In the genomic region with DNA sequence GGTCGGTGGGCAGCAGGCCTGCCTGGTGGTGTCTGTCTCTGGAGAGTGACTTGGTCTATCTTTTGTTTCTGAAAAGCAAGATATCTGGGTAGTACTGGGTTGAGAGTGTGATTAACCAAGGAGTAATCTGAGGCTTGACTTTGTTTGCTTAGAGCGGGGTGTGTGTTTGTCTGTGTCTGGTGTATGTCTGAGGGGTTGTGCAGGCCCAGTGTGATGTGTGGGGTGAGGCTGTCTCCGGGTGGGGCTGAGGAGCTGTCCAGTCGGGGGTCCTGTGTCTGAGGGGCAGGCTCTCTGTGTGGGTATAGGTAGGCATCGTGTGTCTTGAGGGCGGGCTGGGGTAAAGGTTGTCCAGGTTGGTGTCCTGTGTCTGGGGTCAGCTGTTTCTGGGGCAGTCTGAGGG, we compare ENCODE assay signal across 23 cellular contexts. TPM values are rescaled to one million over a fixed set of nuclear protein-coding genes. Genes with fewer than 3 reads are reported as not detected.
DNase-seq lines count a peak whose midpoint lies in the region; ATAC-seq and TF ChIP-seq lines count a peak whose summit lies in the region.
"Had no signal": no experiment of that assay in that cellular context is flagged by ENCODE, and none has a peak within 500 bp of the region (broad histone marks: within the 10 kb centered on the region; RNA-seq: fewer than 3 reads in every experiment).

No MANE protein-coding gene starts in this region.

- H3K27me3 Mint-ChIP-seq in activated naive CD4-positive, alpha-beta T cell treated with anti-CD3 and anti-CD28 coated beads, Interleukin-2, amount 50 U/mL, for 24 hours = no peaks in the 10 kb centered on the region
- H3K27me3 Mint-ChIP-seq in activated T-helper 17 cell treated with anti-CD3 and anti-CD28 coated beads, Interleukin-2, amount 50 U/mL, for 72 hours = no peaks in the 10 kb centered on the region
- peaks cover 6% of the 10 kb centered on the region for H3K27me3 Mint-ChIP-seq in neural progenitor cell (ENCODE audit: insufficient read depth, low read depth)
- H3K27me3 Mint-ChIP-seq: CD4-positive, CD25-positive, alpha-beta regulatory T cell; IgD-negative memory B cell; stimulated activated memory B cell treated with anti-CD40 and anti-IgM and Interleukin-4, amounts not matched to agents 10 μg/mL and 1 μg/mL and 100 μg/mL, for 72 hours had no signal

- no peaks in the 10 kb centered on the region for H3K79me2 ChIP-seq in neural progenitor cell (ENCODE audit: low read depth)

- no peaks in the 10 kb centered on the region for H3K4me1 ChIP-seq in neural progenitor cell
- H3K4me1 ChIP-seq in gastrocnemius medialis = no peaks in the 10 kb centered on the region
- H3K4me1 ChIP-seq: parathyroid adenoma, sigmoid colon, tibial nerve had no signal

- no peak for TF ChIP-seq POLR2A in gastrocnemius medialis (IDR thresholded peaks at IDR 0.05)

- H3K27ac Mint-ChIP-seq in activated naive CD4-positive, alpha-beta T cell treated with anti-CD3 and anti-CD28 coated beads, Interleukin-2, amount 50 U/mL, for 24 hours = peak overlapping the region; percentile 66
- peak overlapping the region; percentile 58 for H3K27ac Mint-ChIP-seq in activated T-helper 17 cell treated with anti-CD3 and anti-CD28 coated beads, Interleukin-2, amount 50 U/mL, for 72 hours
- H3K27ac Mint-ChIP-seq in neural progenitor cell = no peak overlapping the region
- H3K27ac Mint-ChIP-seq: IgD-negative memory B cell; stimulated activated memory B cell treated with anti-CD40 and anti-IgM and Interleukin-4, amounts not matched to agents 10 μg/mL and 1 μg/mL and 100 μg/mL, for 72 hours had no signal

- H3K4me2 ChIP-seq in neural progenitor cell = no peak overlapping the region

- no peaks in the 10 kb centered on the region for H3K9me3 Mint-ChIP-seq in activated naive CD4-positive, alpha-beta T cell treated with anti-CD3 and anti-CD28 coated beads, Interleukin-2, amount 50 U/mL, for 24 hours
- no peaks in the 10 kb centered on the region for H3K9me3 Mint-ChIP-seq in activated T-helper 17 cell treated with anti-CD3 and anti-CD28 coated beads, Interleukin-2, amount 50 U/mL, for 72 hours
- H3K9me3 Mint-ChIP-seq in neural progenitor cell = no peaks in the 10 kb centered on the region
- H3K9me3 Mint-ChIP-seq: IgD-negative memory B cell; stimulated activated memory B cell treated with anti-CD40 and anti-IgM and Interleukin-4, amounts not matched to agents 10 μg/mL and 1 μg/mL and 100 μg/mL, for 72 hours had no signal

- intact Hi-C loops in gastrocnemius medialis (cut with DNase I; ENCODE audit: low total_unique reads) = no loop called here

- ATAC-seq in activated T-helper 17 cell treated with anti-CD3 and anti-CD28 coated beads, Interleukin-2, amount 50 U/mL, for 72 hours (replicated peaks) = no peak
- ATAC-seq in gastrocnemius medialis = no peak
- ATAC-seq: stimulated activated memory B cell treated with anti-CD40 and anti-IgM and Interleukin-4, amounts not matched to agents 10 μg/mL and 1 μg/mL and 100 μg/mL, for 72 hours had no signal

- H3K4me1 Mint-ChIP-seq in activated naive CD4-positive, alpha-beta T cell treated with anti-CD3 and anti-CD28 coated beads, Interleukin-2, amount 50 U/mL, for 24 hours = peaks cover 15% of the 10 kb centered on the region
- H3K4me1 Mint-ChIP-seq in activated T-helper 17 cell treated with anti-CD3 and anti-CD28 coated beads, Interleukin-2, amount 50 U/mL, for 72 hours = peaks cover 11% of the 10 kb centered on the region
- no peaks in the 10 kb centered on the region for H3K4me1 Mint-ChIP-seq in neural progenitor cell

- in situ Hi-C loops in gastrocnemius medialis (cut with MboI; ENCODE audit: low sequenced_read_pairs in 4 of 4) = no loop called here

- H3K9ac ChIP-seq in neural progenitor cell = no peak overlapping the region
- H3K9ac ChIP-seq: parathyroid adenoma had no signal

- H3K4me3 ChIP-seq in neural progenitor cell = no peak overlapping the region
- no peak overlapping the region for H3K4me3 ChIP-seq in gastrocnemius medialis
- H3K4me3 ChIP-seq: MG63, sigmoid colon, tibial nerve had no signal

- H3K27me3 ChIP-seq in neural progenitor cell (no peaks in the 10 kb centered on the region), gastrocnemius medialis (no peaks in the 10 kb centered on the region)
- H3K27me3 ChIP-seq: MG63, sigmoid colon, tibial nerve had no signal

- H3F3A ChIP-seq in neural progenitor cell (ENCODE audit: low read depth) = no peaks in the 10 kb centered on the region

- H3K36me3 Mint-ChIP-seq in activated naive CD4-positive, alpha-beta T cell treated with anti-CD3 and anti-CD28 coated beads, Interleukin-2, amount 50 U/mL, for 24 hours = peaks cover 22% of the 10 kb centered on the region
- H3K36me3 Mint-ChIP-seq in activated T-helper 17 cell treated with anti-CD3 and anti-CD28 coated beads, Interleukin-2, amount 50 U/mL, for 72 hours (ENCODE audit: low read depth) = peaks cover 92% of the 10 kb centered on the region
- H3K36me3 Mint-ChIP-seq in neural progenitor cell = peaks cover 44% of the 10 kb centered on the region

- H2AFZ ChIP-seq in neural progenitor cell (replicated peaks) = no peak overlapping the region
- H2AFZ ChIP-seq: parathyroid adenoma had no signal

- no peaks in the 10 kb centered on the region for H4K20me1 ChIP-seq in neural progenitor cell (ENCODE audit: low read depth)

- H3K4me3 Mint-ChIP-seq in activated naive CD4-positive, alpha-beta T cell treated with anti-CD3 and anti-CD28 coated beads, Interleukin-2, amount 50 U/mL, for 24 hours = no peak overlapping the region
- H3K4me3 Mint-ChIP-seq in activated T-helper 17 cell treated with anti-CD3 and anti-CD28 coated beads, Interleukin-2, amount 50 U/mL, for 72 hours = no peak overlapping the region
- peak overlapping the region; percentile 17 for H3K4me3 Mint-ChIP-seq in neural progenitor cell
- H3K4me3 Mint-ChIP-seq: CD4-positive, CD25-positive, alpha-beta regulatory T cell; IgD-negative memory B cell; stimulated activated memory B cell treated with anti-CD40 and anti-IgM and Interleukin-4, amounts not matched to agents 10 μg/mL and 1 μg/mL and 100 μg/mL, for 72 hours had no signal

- H3K9me3 ChIP-seq in neural progenitor cell (ENCODE audit: low read depth) (no peaks in the 10 kb centered on the region), gastrocnemius medialis (no peaks in the 10 kb centered on the region)
- H3K9me3 ChIP-seq: MG63, sigmoid colon, tibial nerve had no signal

- DNase-seq in activated naive CD4-positive, alpha-beta T cell treated with Interleukin-2 at 50 U/mL for 16 hours = no peak
- DNase-seq in neural progenitor cell (ENCODE audit: low spot score) (no peak), T-helper 9 cell (no peak), gastrocnemius medialis (no peak)
- DNase-seq: activated CD4-positive, alpha-beta T cell treated with anti-CD3 and anti-CD28 coated beads, Interleukin-2, amount 50 U/mL, for 48 hours; aorta; CD4-positive, CD25-positive, alpha-beta regulatory T cell; central memory CD4-positive, alpha-beta T cell; GF-D8; HCEC 1CT; mammary epithelial cell; MG63; NCI-H1436; NCI-H526; Right ventricle myocardium superior; sigmoid colon had no signal

- TF ChIP-seq CTCF in neural progenitor cell (IDR thresholded peaks at IDR 0.05) (no peak), gastrocnemius medialis (IDR thresholded peaks at IDR 0.05 in 4 of 5, conservative IDR thresholded peaks at IDR 0.05 in 1 of 5) (no peak)

- H3K27ac ChIP-seq in neural progenitor cell (no peak overlapping the region), gastrocnemius medialis (no peak overlapping the region)
- H3K27ac ChIP-seq: parathyroid adenoma, sigmoid colon, tibial nerve had no signal

- no peaks in the 10 kb centered on the region for H3K36me3 ChIP-seq in neural progenitor cell
- H3K36me3 ChIP-seq in gastrocnemius medialis = peaks cover 5 to 100% of the 10 kb centered on the region in 2 donors

RNA-seq across cellular contexts. Expression of gene TIMM50, which starts 11.1 kb away (rescaled TPM):
- total RNA-seq in activated T-helper 17 cell treated with anti-CD3 and anti-CD28 coated beads, Interleukin-2, amount 50 U/mL, for 72 hours = 10 to 100 TPM; 51.5 to 95.1 TPM
- total RNA-seq in neural progenitor cell (ENCODE audit: low replicate concordance) = 39.9 and 79.3 TPM in 2 replicates
- 10 to 100 TPM; 66.9 to 97.6 (median 85.6) TPM for total RNA-seq in gastrocnemius medialis

RNA-seq across cellular contexts. Expression of gene SUPT5H, which starts 24.2 kb away (rescaled TPM):
- total RNA-seq in activated T-helper 17 cell treated with anti-CD3 and anti-CD28 coated beads, Interleukin-2, amount 50 U/mL, for 72 hours = 100 to 1,000 TPM; 182 to 239 TPM
- total RNA-seq in neural progenitor cell (ENCODE audit: low replicate concordance) = 48.5 and 84.3 TPM in 2 replicates
- 100 to 1,000 TPM in 2 of 4 donors, 10 to 100 TPM in 2; 60.7 to 148 (median 108) TPM for total RNA-seq in gastrocnemius medialis

RNA-seq across cellular contexts. Expression of gene DLL3, which starts 29.2 kb away (rescaled TPM):
- 1 to 10 TPM in 1 of 2 donors, under 1 TPM in 1; 0.16 to 1.2 TPM for total RNA-seq in activated T-helper 17 cell treated with anti-CD3 and anti-CD28 coated beads, Interleukin-2, amount 50 U/mL, for 72 hours
- total RNA-seq in neural progenitor cell (ENCODE audit: low replicate concordance) (0.37 and 2.8 TPM in 2 replicates), gastrocnemius medialis (not detected)
- total RNA-seq: aorta, Right ventricle myocardium superior, tibial nerve had no signal

RNA-seq across cellular contexts. Expression of gene RPS16, which starts 33.8 kb away (rescaled TPM):
- 1,000 to 10,000 TPM; 2,984 to 3,090 TPM for total RNA-seq in activated T-helper 17 cell treated with anti-CD3 and anti-CD28 coated beads, Interleukin-2, amount 50 U/mL, for 72 hours
- total RNA-seq in neural progenitor cell (ENCODE audit: low replicate concordance) (94.8 and 268 TPM in 2 replicates), gastrocnemius medialis (1,000 to 10,000 TPM; 1,066 to 1,636 (median 1,467) TPM)

RNA-seq across cellular contexts. Expression of gene SELENOV, which starts 45.4 kb away (rescaled TPM):
- total RNA-seq in activated T-helper 17 cell treated with anti-CD3 and anti-CD28 coated beads, Interleukin-2, amount 50 U/mL, for 72 hours = not detected
- total RNA-seq in neural progenitor cell (ENCODE audit: low replicate concordance) (0.73 and 6.2 TPM in 2 replicates), gastrocnemius medialis (not detected)
- total RNA-seq: aorta; CD4-positive, CD25-positive, alpha-beta regulatory T cell; mammary epithelial cell; myocyte; Right ventricle myocardium superior; sigmoid colon; tibial nerve had no signal
